In the genomic region with DNA sequence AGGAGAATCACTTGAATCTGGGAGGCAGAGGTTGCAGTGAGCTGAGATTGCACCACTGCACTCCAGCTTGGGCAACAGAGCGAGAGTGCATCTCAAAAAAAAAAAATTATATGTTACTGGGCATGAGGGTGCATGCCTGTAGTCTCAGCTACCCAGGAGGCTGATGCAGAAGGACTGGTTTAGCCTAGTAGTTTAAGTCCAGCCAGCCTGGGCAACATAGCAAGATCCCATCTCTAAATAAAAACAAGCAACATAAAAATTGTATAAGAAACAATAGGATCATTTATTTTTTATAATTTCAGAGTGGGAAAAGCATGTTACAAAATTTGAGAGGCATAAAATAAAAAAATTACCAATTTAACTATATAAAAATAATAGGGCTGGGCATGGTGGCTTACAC, we compare ENCODE assay signal across 39 cellular contexts.
"Had no signal": no experiment of that assay in that cellular context is flagged by ENCODE, and none has a peak within 500 bp of the region (broad histone marks: within the 10 kb centered on the region; RNA-seq: fewer than 3 reads in every experiment).

No MANE protein-coding gene starts in this region.

- H3K27ac Mint-ChIP-seq: activated naive CD4-positive, alpha-beta T cell treated with anti-CD3 and anti-CD28 coated beads for 36 hours; activated naive CD4-positive, alpha-beta T cell treated with anti-CD3 and anti-CD28 coated beads, Interleukin-2, amount 10 ng/mL, durations not matched to agents 7 days and 5 days; activated naive CD4-positive, alpha-beta T cell treated with anti-CD3 and anti-CD28 coated beads, Interleukin-2, amount 50 U/mL, for 24 hours; activated naive CD4-positive, alpha-beta T cell treated with anti-CD3 and anti-CD28 coated beads, Interleukin-2, amount 50 U/mL, for 72 hours; activated naive CD8-positive, alpha-beta T cell; activated naive CD8-positive, alpha-beta T cell treated with anti-CD3 and anti-CD28 coated beads for 36 hours; activated naive CD8-positive, alpha-beta T cell treated with anti-CD3 and anti-CD28 coated beads, Interleukin-2, amount 10 ng/mL, durations not matched to agents 7 days and 5 days; activated naive CD8-positive, alpha-beta T cell treated with anti-CD3 and anti-CD28 coated beads, Interleukin-2, amount 50 U/mL, for 24 hours; activated T-cell treated with anti-CD3 and anti-CD28 coated beads, Interleukin-2, amount 50 U/mL, for 24 hours; activated T-cell treated with anti-CD3 and anti-CD28 coated beads, Interleukin-2, amount 50 U/mL, for 72 hours; activated T-helper 1 cell treated with anti-CD3 and anti-CD28 coated beads, Interleukin-12 subunit alpha, Interleukin-12 subunit beta, Interleukin-2, Interleukin-4 antibody, amounts not matched to agents 30 ng/mL and 10 ng/mL and 1 ng/mL, durations not matched to agents 14 hours and 24 hours and 36 hours; activated T-helper 17 cell treated with anti-CD3 and anti-CD28 coated beads, Interleukin-2, amount 50 U/mL, for 72 hours; activated T-helper 2 cell treated with anti-CD3 and anti-CD28 coated beads, Interferon-gamma antibody, Interleukin-2, Interleukin-4, amounts not matched to agents 10 μg/mL and 5 μg/mL and 100 μg/mL, durations not matched to agents 14 hours and 24 hours and 36 hours; brain had no signal

- H3K36me3 ChIP-seq: adrenal gland, ascending aorta, brain microvascular endothelial cell, breast epithelium, cardiac muscle cell had no signal

- H3K27me3 Mint-ChIP-seq: activated naive CD4-positive, alpha-beta T cell treated with anti-CD3 and anti-CD28 coated beads, Interleukin-2, amount 50 U/mL, for 24 hours; activated naive CD8-positive, alpha-beta T cell; activated naive CD8-positive, alpha-beta T cell treated with anti-CD3 and anti-CD28 coated beads for 36 hours; activated naive CD8-positive, alpha-beta T cell treated with anti-CD3 and anti-CD28 coated beads, Interleukin-2, amount 50 U/mL, for 24 hours; activated T-cell treated with anti-CD3 and anti-CD28 coated beads, Interleukin-2, amount 50 U/mL, for 24 hours; activated T-helper 17 cell treated with anti-CD3 and anti-CD28 coated beads, Interleukin-2, amount 50 U/mL, for 72 hours; brain; central memory CD8-positive, alpha-beta T cell had no signal

- H3K4me3 ChIP-seq: adrenal gland, ascending aorta, body of pancreas, breast epithelium, cardiac muscle cell had no signal

- DNase-seq: activated effector memory CD4-positive, alpha-beta T cell treated with anti-CD3 and anti-CD28 coated beads, Interleukin-2, amount 50 U/mL, for 16 hours; activated effector memory CD4-positive, alpha-beta T cell treated with Interleukin-2 at 50 U/mL for 16 hours; activated gamma-delta T cell; activated gamma-delta T cell treated with Interleukin-2 at 50 U/mL for 16 hours; activated naive CD4-positive, alpha-beta T cell; activated naive CD4-positive, alpha-beta T cell treated with anti-CD3 and anti-CD28 coated beads for 36 hours; activated naive CD4-positive, alpha-beta T cell treated with anti-CD3 and anti-CD28 coated beads, Interleukin-2, amount 10 ng/mL, durations not matched to agents 7 days and 5 days; activated naive CD4-positive, alpha-beta T cell treated with anti-CD3 and anti-CD28 coated beads, Interleukin-2, amount 50 U/mL, for 16 hours; activated naive CD4-positive, alpha-beta T cell treated with Interleukin-2 at 50 U/mL for 16 hours; activated naive CD8-positive, alpha-beta T cell treated with anti-CD3 and anti-CD28 coated beads for 36 hours; activated naive CD8-positive, alpha-beta T cell treated with anti-CD3 and anti-CD28 coated beads, Interleukin-2, amount 10 ng/mL, durations not matched to agents 7 days and 5 days; activated naive CD8-positive, alpha-beta T cell treated with anti-CD3 and anti-CD28 coated beads, Interleukin-2, amount 50 U/mL, for 24 hours; activated T-cell treated with anti-CD3 and anti-CD28 coated beads, Interleukin-2, amount 50 U/mL, for 24 hours; activated T-cell treated with anti-CD3 and anti-CD28 coated beads, Interleukin-2, amount 50 U/mL, for 4 hours; activated T-cell treated with anti-CD3 and anti-CD28 coated beads, Interleukin-2, amount 50 U/mL, for 48 hours; activated T-cell treated with anti-CD3 and anti-CD28 coated beads, Interleukin-2, amount 50 U/mL, for 72 hours; adrenal gland; amniotic stem cell; amygdala; anterior cingulate cortex; aorta; body of pancreas; brain microvascular endothelial cell; caudate nucleus; central memory CD4-positive, alpha-beta T cell; cerebellar nuclear complex had no signal

- ATAC-seq: activated naive CD4-positive, alpha-beta T cell treated with anti-CD3 and anti-CD28 coated beads, Interleukin-2, amount 50 U/mL, for 72 hours; activated naive CD8-positive, alpha-beta T cell treated with anti-CD3 and anti-CD28 coated beads, Interleukin-2, amount 50 U/mL, for 24 hours; activated T-cell treated with anti-CD3 and anti-CD28 coated beads, Interleukin-2, amount 50 U/mL, for 4 hours; activated T-cell treated with anti-CD3 and anti-CD28 coated beads, Interleukin-2, amount 50 U/mL, for 72 hours; activated T-helper 17 cell treated with anti-CD3 and anti-CD28 coated beads, Interleukin-2, amount 50 U/mL, for 72 hours; body of pancreas had no signal

- H3K4me1 Mint-ChIP-seq: activated naive CD4-positive, alpha-beta T cell treated with anti-CD3 and anti-CD28 coated beads, Interleukin-2, amount 10 ng/mL, durations not matched to agents 7 days and 5 days; activated naive CD4-positive, alpha-beta T cell treated with anti-CD3 and anti-CD28 coated beads, Interleukin-2, amount 50 U/mL, for 24 hours; activated naive CD8-positive, alpha-beta T cell treated with anti-CD3 and anti-CD28 coated beads for 36 hours; activated naive CD8-positive, alpha-beta T cell treated with anti-CD3 and anti-CD28 coated beads, Interleukin-2, amount 10 ng/mL, durations not matched to agents 7 days and 5 days; activated naive CD8-positive, alpha-beta T cell treated with anti-CD3 and anti-CD28 coated beads, Interleukin-2, amount 50 U/mL, for 24 hours; activated T-helper 17 cell treated with anti-CD3 and anti-CD28 coated beads, Interleukin-2, amount 50 U/mL, for 72 hours; brain; central memory CD8-positive, alpha-beta T cell had no signal

- H3K9me3 Mint-ChIP-seq: activated naive CD4-positive, alpha-beta T cell treated with anti-CD3 and anti-CD28 coated beads for 36 hours; activated naive CD4-positive, alpha-beta T cell treated with anti-CD3 and anti-CD28 coated beads, Interleukin-2, amount 10 ng/mL, durations not matched to agents 7 days and 5 days; activated naive CD4-positive, alpha-beta T cell treated with anti-CD3 and anti-CD28 coated beads, Interleukin-2, amount 50 U/mL, for 24 hours; activated naive CD4-positive, alpha-beta T cell treated with anti-CD3 and anti-CD28 coated beads, Interleukin-2, amount 50 U/mL, for 72 hours; activated naive CD8-positive, alpha-beta T cell treated with anti-CD3 and anti-CD28 coated beads for 36 hours; activated naive CD8-positive, alpha-beta T cell treated with anti-CD3 and anti-CD28 coated beads, Interleukin-2, amount 10 ng/mL, durations not matched to agents 7 days and 5 days; activated naive CD8-positive, alpha-beta T cell treated with anti-CD3 and anti-CD28 coated beads, Interleukin-2, amount 50 U/mL, for 24 hours; activated T-cell treated with anti-CD3 and anti-CD28 coated beads, Interleukin-2, amount 50 U/mL, for 24 hours; activated T-cell treated with anti-CD3 and anti-CD28 coated beads, Interleukin-2, amount 50 U/mL, for 4 hours; activated T-cell treated with anti-CD3 and anti-CD28 coated beads, Interleukin-2, amount 50 U/mL, for 72 hours; activated T-helper 1 cell treated with anti-CD3 and anti-CD28 coated beads, Interleukin-12 subunit alpha, Interleukin-12 subunit beta, Interleukin-2, Interleukin-4 antibody, amounts not matched to agents 30 ng/mL and 10 ng/mL and 1 ng/mL, durations not matched to agents 14 hours and 24 hours and 36 hours; activated T-helper 17 cell treated with anti-CD3 and anti-CD28 coated beads, Interleukin-2, amount 50 U/mL, for 72 hours; activated T-helper 2 cell treated with anti-CD3 and anti-CD28 coated beads, Interferon-gamma antibody, Interleukin-2, Interleukin-4, amounts not matched to agents 10 μg/mL and 5 μg/mL and 100 μg/mL, durations not matched to agents 14 hours and 24 hours and 36 hours; brain; central memory CD8-positive, alpha-beta T cell had no signal

- H3K4me1 ChIP-seq: adrenal gland, ascending aorta, body of pancreas, breast epithelium had no signal

- H3K9me3 ChIP-seq: adrenal gland, ascending aorta, body of pancreas, breast epithelium had no signal

- FAIRE-seq: astrocyte, bronchial epithelial cell had no signal

- H3K4me3 Mint-ChIP-seq: activated naive CD4-positive, alpha-beta T cell treated with anti-CD3 and anti-CD28 coated beads for 36 hours; activated naive CD4-positive, alpha-beta T cell treated with anti-CD3 and anti-CD28 coated beads, Interleukin-2, amount 10 ng/mL, durations not matched to agents 7 days and 5 days; activated naive CD4-positive, alpha-beta T cell treated with anti-CD3 and anti-CD28 coated beads, Interleukin-2, amount 50 U/mL, for 24 hours; activated naive CD8-positive, alpha-beta T cell; activated naive CD8-positive, alpha-beta T cell treated with anti-CD3 and anti-CD28 coated beads for 36 hours; activated naive CD8-positive, alpha-beta T cell treated with anti-CD3 and anti-CD28 coated beads, Interleukin-2, amount 10 ng/mL, durations not matched to agents 7 days and 5 days; activated naive CD8-positive, alpha-beta T cell treated with anti-CD3 and anti-CD28 coated beads, Interleukin-2, amount 50 U/mL, for 24 hours; activated T-cell treated with anti-CD3 and anti-CD28 coated beads, Interleukin-2, amount 50 U/mL, for 24 hours; activated T-cell treated with anti-CD3 and anti-CD28 coated beads, Interleukin-2, amount 50 U/mL, for 4 hours; activated T-cell treated with anti-CD3 and anti-CD28 coated beads, Interleukin-2, amount 50 U/mL, for 72 hours; activated T-helper 1 cell treated with anti-CD3 and anti-CD28 coated beads, Interleukin-12 subunit alpha, Interleukin-12 subunit beta, Interleukin-2, Interleukin-4 antibody, amounts not matched to agents 30 ng/mL and 10 ng/mL and 1 ng/mL, durations not matched to agents 14 hours and 24 hours and 36 hours; activated T-helper 17 cell treated with anti-CD3 and anti-CD28 coated beads, Interleukin-2, amount 50 U/mL, for 72 hours; brain; central memory CD8-positive, alpha-beta T cell had no signal

- H3K36me3 Mint-ChIP-seq: activated naive CD4-positive, alpha-beta T cell treated with anti-CD3 and anti-CD28 coated beads, Interleukin-2, amount 10 ng/mL, durations not matched to agents 7 days and 5 days; activated naive CD4-positive, alpha-beta T cell treated with anti-CD3 and anti-CD28 coated beads, Interleukin-2, amount 50 U/mL, for 24 hours; activated naive CD4-positive, alpha-beta T cell treated with anti-CD3 and anti-CD28 coated beads, Interleukin-2, amount 50 U/mL, for 72 hours; activated naive CD8-positive, alpha-beta T cell; activated naive CD8-positive, alpha-beta T cell treated with anti-CD3 and anti-CD28 coated beads for 36 hours; activated naive CD8-positive, alpha-beta T cell treated with anti-CD3 and anti-CD28 coated beads, Interleukin-2, amount 10 ng/mL, durations not matched to agents 7 days and 5 days; brain had no signal

- H3K27ac ChIP-seq: adrenal gland, ascending aorta, body of pancreas, brain microvascular endothelial cell, breast epithelium, cardiac muscle cell had no signal

- H3K27me3 ChIP-seq: adrenal gland, ascending aorta, body of pancreas, brain microvascular endothelial cell, breast epithelium, cardiac muscle cell had no signal
